In the genomic region with DNA sequence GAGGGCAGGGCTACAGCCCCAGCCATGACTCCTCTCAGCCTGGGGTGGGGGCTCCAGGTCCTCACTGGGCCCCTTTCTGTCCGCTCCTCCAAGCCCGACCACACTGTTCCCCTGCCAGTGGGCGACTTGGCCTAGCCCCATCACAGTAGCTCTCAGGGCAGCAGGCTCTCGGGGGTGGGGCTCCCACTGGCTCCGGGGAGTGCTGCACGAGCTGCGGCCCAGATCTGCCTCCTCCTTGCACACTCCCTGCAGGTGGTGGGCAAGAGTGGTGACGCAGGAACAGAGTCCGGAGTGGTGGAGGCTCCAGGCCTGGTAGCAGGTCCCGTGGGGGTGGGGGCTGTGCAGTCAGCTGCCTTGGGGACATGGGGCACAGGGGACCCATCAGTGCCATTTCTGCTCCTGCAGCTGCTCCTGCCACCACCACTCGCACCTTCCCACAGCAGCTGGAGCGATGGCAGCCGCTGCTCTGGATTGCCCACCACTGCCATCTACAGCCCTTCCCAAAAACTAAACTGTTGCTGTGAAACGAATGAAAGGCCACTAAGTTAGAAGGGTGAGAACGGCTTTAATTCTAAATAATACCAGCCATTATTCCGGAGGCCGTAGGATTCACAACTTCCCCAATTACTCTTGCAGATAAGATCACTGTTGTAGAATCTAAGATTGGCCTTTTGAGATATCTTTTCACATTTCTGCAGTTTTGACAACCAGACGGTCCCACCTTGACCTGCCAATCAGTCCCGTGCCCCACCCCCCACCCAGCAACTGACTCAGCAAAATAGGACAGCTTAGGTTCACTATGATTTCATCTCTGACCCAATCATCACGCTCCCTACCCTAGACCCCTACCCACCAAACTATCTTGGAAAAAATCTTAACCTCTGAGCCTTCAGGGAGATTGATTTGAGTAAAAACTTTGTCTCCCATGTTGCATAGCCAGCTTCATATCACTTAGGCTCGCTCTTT, we compare ENCODE assay signal across 2 cellular contexts.
TF ChIP-seq lines count a peak whose summit lies in the region.

No MANE protein-coding gene starts in this region.

TF ChIP-seq in SK-N-SH, 30 proteins besides CTCF, POLR2A, EP300 and RAD21 (continued from another document):
- TF ChIP-seq REST (IDR thresholded peaks at IDR 0.05; ENCODE audit: low read depth, low read length) (no peak), GABPA (IDR thresholded peaks at IDR 0.05; ENCODE audit: low read depth) (no peak)

TF ChIP-seq in SK-N-SH treated with all-trans-retinoic acid at 6 μM for 48 hours, 23 proteins besides CTCF, POLR2A, EP300 and RAD21 (continued from another document):
- TF ChIP-seq, protein P1, sequence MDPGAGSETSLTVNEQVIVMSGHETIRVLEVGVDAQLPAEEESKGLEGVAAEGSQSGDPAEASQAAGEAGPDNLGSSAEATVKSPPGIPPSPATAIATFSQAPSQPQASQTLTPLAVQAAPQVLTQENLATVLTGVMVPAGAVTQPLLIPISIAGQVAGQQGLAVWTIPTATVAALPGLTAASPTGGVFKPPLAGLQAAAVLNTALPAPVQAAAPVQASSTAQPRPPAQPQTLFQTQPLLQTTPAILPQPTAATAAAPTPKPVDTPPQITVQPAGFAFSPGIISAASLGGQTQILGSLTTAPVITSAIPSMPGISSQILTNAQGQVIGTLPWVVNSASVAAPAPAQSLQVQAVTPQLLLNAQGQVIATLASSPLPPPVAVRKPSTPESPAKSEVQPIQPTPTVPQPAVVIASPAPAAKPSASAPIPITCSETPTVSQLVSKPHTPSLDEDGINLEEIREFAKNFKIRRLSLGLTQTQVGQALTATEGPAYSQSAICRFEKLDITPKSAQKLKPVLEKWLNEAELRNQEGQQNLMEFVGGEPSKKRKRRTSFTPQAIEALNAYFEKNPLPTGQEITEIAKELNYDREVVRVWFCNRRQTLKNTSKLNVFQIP (CRISPR knock-in tag; IDR thresholded peaks at IDR 0.05; ENCODE audit: borderline replicate concordance, low read depth) = no peak
- no peak for TF ChIP-seq ZFP3 (CRISPR knock-in tag; IDR thresholded peaks at IDR 0.05)
- no peak for TF ChIP-seq OSR1 (CRISPR knock-in tag; IDR thresholded peaks at IDR 0.05)
